Comparison of ENCODE assay signal across 9 cellular contexts in genomic region chr1:8871539-8871935, GRCh38. TPM values are rescaled to one million over a fixed set of nuclear protein-coding genes. Genes with fewer than 3 reads are reported as not detected.
A peak's percentile ranks its signal among the peaks of the same experiment; 100 is the strongest.
DNase-seq lines count a peak whose midpoint lies in the region; ATAC-seq lines count a peak whose summit lies in the region.
"Had no signal": no experiment of that assay in that cellular context is flagged by ENCODE, and none has a peak within 500 bp of the region (broad histone marks: within the 10 kb centered on the region; RNA-seq: fewer than 3 reads in every experiment).

No MANE protein-coding gene starts in this region.

- H3K79me1 ChIP-seq in trophoblast cell (ENCODE audit: low read length), result no peaks in the 10 kb centered on the region

- no peaks in the 10 kb centered on the region for H3K27me3 Mint-ChIP-seq in dendritic cell treated with granulocyte-macrophage colony-stimulating factor and Interleukin-4, amounts not matched to agents 40 ng/mL and 50 ng/mL, for 4 days

- H3K23ac ChIP-seq in trophoblast cell (ENCODE audit: low read length), result no peak overlapping the region

- H3K4ac ChIP-seq in trophoblast cell (ENCODE audit: low read depth, low read length), result no peak overlapping the region

- no peak for ATAC-seq in HG03571 (IDR thresholded peaks at IDR 0.05; ENCODE audit: unreplicated experiment)

- H3K4me1 Mint-ChIP-seq in dendritic cell treated with granulocyte-macrophage colony-stimulating factor and Interleukin-4, amounts not matched to agents 40 ng/mL and 50 ng/mL, for 4 days (ENCODE audit: low read depth), result peaks cover 77% of the 10 kb centered on the region

- H3K4me1 ChIP-seq in trophoblast cell (ENCODE audit: control insufficient read depth in 1 of 2, insufficient read depth in 2 of 2, low read length in 2 of 2), result peaks cover 13 to 23% of the 10 kb centered on the region in 2 experiments

- H3K36me3 Mint-ChIP-seq in dendritic cell treated with granulocyte-macrophage colony-stimulating factor and Interleukin-4, amounts not matched to agents 40 ng/mL and 50 ng/mL, for 4 days (ENCODE audit: low read depth), result peaks cover 98% of the 10 kb centered on the region

- H3K18ac ChIP-seq in trophoblast cell (ENCODE audit: low read length), result peak overlapping the region; percentile 19

- H3K9me3 Mint-ChIP-seq in dendritic cell treated with granulocyte-macrophage colony-stimulating factor and Interleukin-4, amounts not matched to agents 40 ng/mL and 50 ng/mL, for 4 days, result no peaks in the 10 kb centered on the region

- H3K4me3 ChIP-seq in trophoblast cell (ENCODE audit: low read depth, low read length), result no peak overlapping the region

- no peak overlapping the region for H3K9ac ChIP-seq in trophoblast cell (ENCODE audit: low read length)

- no peak overlapping the region for H3K4me3 Mint-ChIP-seq in dendritic cell treated with granulocyte-macrophage colony-stimulating factor and Interleukin-4, amounts not matched to agents 40 ng/mL and 50 ng/mL, for 4 days

- H3K79me2 ChIP-seq in trophoblast cell (ENCODE audit: control insufficient read depth, insufficient read depth, low read length, poor library complexity), result peaks cover 9% of the 10 kb centered on the region

- H3K4me2 ChIP-seq in trophoblast cell (ENCODE audit: low read length), result no peak overlapping the region

- H2AFZ ChIP-seq in trophoblast cell (ENCODE audit: insufficient read depth, low read length, poor library complexity), result no peak overlapping the region

- no peak overlapping the region for H2AK5ac ChIP-seq in trophoblast cell (ENCODE audit: low read length)

- H3K27me3 ChIP-seq in trophoblast cell (ENCODE audit: insufficient read depth, low read length), result no peaks in the 10 kb centered on the region

- no peak overlapping the region for H2BK120ac ChIP-seq in trophoblast cell (ENCODE audit: insufficient read depth, low read length, poor library complexity)

- H4K12ac ChIP-seq in trophoblast cell (ENCODE audit: low read depth, low read length), result no peak overlapping the region

- intact Hi-C loops in dendritic cell treated with granulocyte-macrophage colony-stimulating factor and Interleukin-4, amounts not matched to agents 40 ng/mL and 50 ng/mL, for 4 days (cut with micrococcal nuclease), result loop anchor here (10.0 kb wide), 1 partner anchor 447 kb away; no protein-coding TSS in a partner anchor

- DNase-seq in NCI-H1417 (lab: John Stamatoyannopoulos, UW), result peak in 2 of 3 experiments; percentile 6 to 31
- DNase-seq in NCI-H1417 treated with DMSO at 0.1 percent for 48 hours (lab: John Stamatoyannopoulos, UW), result no peak
- peak; percentile 20 for DNase-seq in NCI-H69 (lab: John Stamatoyannopoulos, UW)
- no peak for DNase-seq in trophoblast cell
- DNase-seq in NCI-H526 treated with DMSO at 0.1 percent for 48 hours (lab: John Stamatoyannopoulos, UW), result no peak
- DNase-seq in NCI-H524 treated with DMSO at 0.1 percent for 48 hours (lab: John Stamatoyannopoulos, UW), result no peak
- DNase-seq: NCI-H187 had no signal

- H3K27ac Mint-ChIP-seq in dendritic cell treated with granulocyte-macrophage colony-stimulating factor and Interleukin-4, amounts not matched to agents 40 ng/mL and 50 ng/mL, for 4 days, result peak overlapping the region; percentile 25

- H2BK12ac ChIP-seq in trophoblast cell (ENCODE audit: low read length), result no peak overlapping the region

- H3K27ac ChIP-seq in trophoblast cell (ENCODE audit: low read depth, low read length), result no peak overlapping the region

- H4K8ac ChIP-seq in trophoblast cell (ENCODE audit: low read depth, low read length), result no peak overlapping the region

- no peak overlapping the region for H3K14ac ChIP-seq in trophoblast cell (ENCODE audit: low read length)

- H3K36me3 ChIP-seq in trophoblast cell (ENCODE audit: control insufficient read depth in 1 of 2, insufficient read depth in 2 of 2, low read length in 2 of 2), result peaks cover 53 to 77% of the 10 kb centered on the region in 2 experiments

- H3K9me3 ChIP-seq in trophoblast cell (ENCODE audit: insufficient read depth, low read depth, low read length), result peaks cover 2% of the 10 kb centered on the region

- no peak overlapping the region for H4K91ac ChIP-seq in trophoblast cell (ENCODE audit: low read depth, low read length)

- H2BK5ac ChIP-seq in trophoblast cell (ENCODE audit: low read depth, low read length, poor library complexity), result no peak overlapping the region

- WGBS in trophoblast cell (ENCODE audit: extremely low coverage, insufficient coverage, insufficient read length), result no CpG with 5 or more reads among the region's 7 CpGs

RNA-seq across cellular contexts. Expression of gene ENO1, which starts 6.9 kb away (rescaled TPM):
- 854 and 880 TPM in 2 replicates for polyA plus RNA-seq in trophoblast cell (2013)

RNA-seq across cellular contexts. Expression of gene RERE, which starts 54.1 kb away (rescaled TPM):
- polyA plus RNA-seq in trophoblast cell (2013), result 57.2 and 60.2 TPM in 2 replicates

Comparison
In these comparisons a context has a peak if more than half of its experiments do, and no peak if none do; other contexts are left out.
1. DNase-seq: peak in NCI-H1417 (2 of 3) and NCI-H69 (single experiment); none in NCI-H1417 treated with DMSO at 0.1 percent for 48 hours (single experiment), trophoblast cell (0 of 2), NCI-H526 treated with DMSO at 0.1 percent for 48 hours (single experiment) and NCI-H524 treated with DMSO at 0.1 percent for 48 hours (single experiment).